ENCODE assay signal across 19 cellular contexts in the genomic region with DNA sequence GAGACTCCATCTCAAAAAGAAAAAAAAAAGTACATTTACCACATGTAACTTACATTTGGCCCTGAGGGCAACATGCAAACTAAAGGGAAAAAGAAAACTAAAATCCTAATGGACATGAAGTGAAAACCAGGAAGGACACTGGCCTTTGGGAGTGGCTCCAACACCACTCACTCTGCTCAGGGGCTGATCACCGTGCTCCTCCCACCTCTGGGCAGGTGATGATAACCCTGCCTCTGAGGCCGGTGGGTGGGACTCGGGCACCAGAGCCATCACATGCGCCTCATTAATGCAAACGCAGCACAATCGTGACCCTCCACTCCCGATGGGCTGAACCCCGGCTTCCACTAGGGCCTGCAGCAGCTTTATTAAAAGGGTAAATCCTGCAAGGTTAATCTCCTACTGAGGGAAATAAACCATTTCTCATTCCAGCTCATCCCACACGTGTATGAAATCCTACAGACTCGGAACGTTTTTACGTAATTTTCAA. TPM values are rescaled to one million over a fixed set of nuclear protein-coding genes. Genes with fewer than 3 reads are reported as not detected.
DNase-seq lines count a peak whose midpoint lies in the region; ATAC-seq, FAIRE-seq and TF ChIP-seq lines count a peak whose summit lies in the region.
"Had no signal": no experiment of that assay in that cellular context is flagged by ENCODE, and none has a peak within 500 bp of the region (broad histone marks: within the 10 kb centered on the region; RNA-seq: fewer than 3 reads in every experiment).

No MANE protein-coding gene starts in this region.

- WGBS in K562 (ENCODE audit: insufficient coverage, low coverage, missing lambda C conversion rate), result 57% methylated on average over 12 of the region's 12 CpGs
- WGBS in mesendoderm (ENCODE audit: extremely low coverage, insufficient coverage, low lambda C conversion rate), result 100% methylated on average over 4 of the region's 12 CpGs

- no peak for FAIRE-seq in K562 (lab: Jason Lieb, UNC)
- FAIRE-seq: A204.1, GM19239, H54 had no signal

- peaks cover 30% of the 10 kb centered on the region for H3K36me3 ChIP-seq in CD4-positive, alpha-beta memory T cell (ENCODE audit: insufficient read depth, low read length)
- H3K36me3 ChIP-seq in DOHH2 (ENCODE audit: control insufficient read depth, low read length) (peaks cover 88% of the 10 kb centered on the region), K562 (ENCODE audit: control insufficient read depth, insufficient read depth, low read length) (peaks cover 72% of the 10 kb centered on the region; the same call in 2 of the 3 replicates), mesendoderm (ENCODE audit: control insufficient read depth, insufficient read depth, low read length) (peaks cover 5% of the 10 kb centered on the region)

- H3K27ac Mint-ChIP-seq in CD4-positive, alpha-beta memory T cell, result peak overlapping the region in 4 of 7 donors; percentile 15 to 54 (median 34)
- H3K27ac Mint-ChIP-seq in activated CD4-positive, alpha-beta memory T cell treated with anti-CD3 and anti-CD28 coated beads, Interleukin-2, amount 10 ng/mL, durations not matched to agents 7 days and 5 days, result no peak overlapping the region
- H3K27ac Mint-ChIP-seq: B cell had no signal

- H3K9me1 ChIP-seq in K562 (ENCODE audit: control insufficient read depth, insufficient read depth, low read length), result no peaks in the 10 kb centered on the region

- H3K18ac ChIP-seq in mesendoderm (ENCODE audit: low read length), result no peak overlapping the region

- H2BK120ac ChIP-seq in mesendoderm (ENCODE audit: low read depth, low read length), result no peak overlapping the region

- H3K4me1 Mint-ChIP-seq in CD4-positive, alpha-beta memory T cell, result peaks cover 32 to 56% (median 42%) of the 10 kb centered on the region in 4 donors
- H3K4me1 Mint-ChIP-seq in activated CD4-positive, alpha-beta memory T cell treated with anti-CD3 and anti-CD28 coated beads, Interleukin-2, amount 10 ng/mL, durations not matched to agents 7 days and 5 days, result peaks cover 38% of the 10 kb centered on the region

- no peak overlapping the region for H2BK15ac ChIP-seq in mesendoderm (replicated peaks; ENCODE audit: low read depth)

- H4K5ac ChIP-seq in mesendoderm (ENCODE audit: low read length), result no peak overlapping the region

- H3K4me2 ChIP-seq in DOHH2 (ENCODE audit: low read length), result peak overlapping the region; percentile 91; the same call in 1 of the 2 replicates
- no peak overlapping the region for H3K4me2 ChIP-seq in K562 (ENCODE audit: insufficient read depth, low read length)
- H3K4me2 ChIP-seq in mesendoderm (ENCODE audit: low read length), result no peak overlapping the region

- peaks cover 25% of the 10 kb centered on the region for H3K79me1 ChIP-seq in mesendoderm (ENCODE audit: low read length)

- no peak for TF ChIP-seq POLR2A in K562 (conservative IDR thresholded peaks at IDR 0.05)

- H3K27me3 ChIP-seq in CD4-positive, alpha-beta memory T cell (ENCODE audit: insufficient read depth, low read length), result no peaks in the 10 kb centered on the region
- no peaks in the 10 kb centered on the region for H3K27me3 ChIP-seq in DOHH2 (ENCODE audit: control insufficient read depth, low read length)
- H3K27me3 ChIP-seq in K562 (ENCODE audit: control insufficient read depth in 2 of 2, insufficient read depth in 2 of 2, low read length in 2 of 2), result no peaks in the 10 kb centered on the region
- no peaks in the 10 kb centered on the region for H3K27me3 ChIP-seq in mesendoderm (ENCODE audit: insufficient read depth, low read length, poor library complexity)

- peaks cover 23% of the 10 kb centered on the region for H3F3A ChIP-seq in DOHH2 (ENCODE audit: control insufficient read depth, insufficient read depth)

- ATAC-seq in K562 (peak; percentile 56; the same call in 1 of the 3 replicates), GM19324 (IDR thresholded peaks at IDR 0.05; ENCODE audit: low FRiP score, unreplicated experiment) (no peak)
- ATAC-seq: HCT116 had no signal

- H3K9ac ChIP-seq in K562 (ENCODE audit: insufficient read depth in 1 of 2, low read depth in 2 of 2, low read length in 2 of 2) (peak overlapping the region in 1 of 2 experiments; percentile 80; a peak in 1 of 4 replicates), mesendoderm (ENCODE audit: low read length) (no peak overlapping the region)
- H3K9ac ChIP-seq: GM23248 had no signal

- no peak overlapping the region for H4K8ac ChIP-seq in mesendoderm (ENCODE audit: low read depth, low read length)

- CTCF ChIA-PET in CD4-positive, alpha-beta memory T cell (lab: Charles Lee; ENCODE audit: partially characterized antibody), result interaction anchor here (1.3 kb wide), 1 partner anchor 18 kb away, joined by 5 read pairs; no protein-coding TSS in a partner anchor
- CTCF ChIA-PET in K562 (lab: Yijun Ruan, JAX; ENCODE audit: low intra/inter-chr PET ratio), result no interaction called here
- CTCF ChIA-PET in activated CD4-positive, alpha-beta memory T cell treated with anti-CD3 and anti-CD28 coated beads, Interleukin-2, amount 10 ng/mL, durations not matched to agents 7 days and 5 days (lab: Charles Lee), result no interaction called here

- no peaks in the 10 kb centered on the region for H3K9me2 ChIP-seq in DOHH2 (replicated peaks; ENCODE audit: control insufficient read depth, low read length)

- no peak overlapping the region for H3K4me3 Mint-ChIP-seq in CD4-positive, alpha-beta memory T cell
- H3K4me3 Mint-ChIP-seq in activated CD4-positive, alpha-beta memory T cell treated with anti-CD3 and anti-CD28 coated beads, Interleukin-2, amount 10 ng/mL, durations not matched to agents 7 days and 5 days, result no peak overlapping the region
- H3K4me3 Mint-ChIP-seq: B cell; CD4-positive, alpha-beta T cell had no signal

- intact Hi-C loops in CD4-positive, alpha-beta memory T cell (cut with micrococcal nuclease), result no loop called here
- intact Hi-C loops in K562 (cut with micrococcal nuclease), result no loop called here

- H3K56ac ChIP-seq in mesendoderm (ENCODE audit: low read length), result no peak overlapping the region

- TF ChIP-seq CTCF in DOHH2 (IDR thresholded peaks at IDR 0.05; ENCODE audit: low read depth, low read length, poor library complexity, severe bottlenecking) (no peak), K562 (IDR thresholded peaks at IDR 0.05 in 2 of 3, conservative IDR thresholded peaks at IDR 0.05 in 1 of 3; ENCODE audit: insufficient read depth in 2 of 3, low read depth in 1 of 3, low read length in 3 of 3) (no peak)

- H3K4me3 ChIP-seq in CD4-positive, alpha-beta memory T cell (ENCODE audit: low read length in 2 of 2), result no peak overlapping the region
- no peak overlapping the region for H3K4me3 ChIP-seq in DOHH2 (ENCODE audit: low read length)
- no peak overlapping the region for H3K4me3 ChIP-seq in K562
- no peak overlapping the region for H3K4me3 ChIP-seq in mesendoderm (ENCODE audit: low read length)
- H3K4me3 ChIP-seq: GM23248 had no signal

- no peak overlapping the region for H3K23ac ChIP-seq in mesendoderm (ENCODE audit: low read length)

- no peaks in the 10 kb centered on the region for H3K9me3 ChIP-seq in CD4-positive, alpha-beta memory T cell (ENCODE audit: control insufficient read depth in 1 of 2, low read length in 2 of 2)
- H3K9me3 ChIP-seq in DOHH2 (ENCODE audit: control insufficient read depth, insufficient read depth, low read length) (no peaks in the 10 kb centered on the region), K562 (replicated peaks; ENCODE audit: control insufficient read depth, insufficient read depth, low read depth, low read length) (no peaks in the 10 kb centered on the region)
- H3K9me3 ChIP-seq: Caco-2 had no signal

- H3K4ac ChIP-seq in mesendoderm (ENCODE audit: low read depth, low read length), result no peak overlapping the region

- H3K27ac ChIP-seq in CD4-positive, alpha-beta memory T cell (ENCODE audit: low read depth, low read length), result no peak overlapping the region
- H3K27ac ChIP-seq in DOHH2 (ENCODE audit: low read depth, low read length), result peak overlapping the region; percentile 85
- H3K27ac ChIP-seq in K562 (ENCODE audit: extremely low read depth, low read depth, low read length), result no peak overlapping the region
- peak overlapping the region; percentile 30 for H3K27ac ChIP-seq in mesendoderm (ENCODE audit: low read depth, low read length)
- H3K27ac ChIP-seq: GM23248, HL-60 had no signal

- in situ Hi-C loops in K562 (cut with MboI), result no loop called here

- H2BK5ac ChIP-seq in mesendoderm (ENCODE audit: low read length), result no peak overlapping the region

- peaks cover 0 to 4% (median 0%) of the 10 kb centered on the region in 8 donors for H3K9me3 Mint-ChIP-seq in CD4-positive, alpha-beta memory T cell
- no peaks in the 10 kb centered on the region for H3K9me3 Mint-ChIP-seq in activated CD4-positive, alpha-beta memory T cell treated with anti-CD3 and anti-CD28 coated beads, Interleukin-2, amount 10 ng/mL, durations not matched to agents 7 days and 5 days
- H3K9me3 Mint-ChIP-seq: CD4-positive, alpha-beta T cell had no signal

- POLR2A ChIA-PET in CD4-positive, alpha-beta memory T cell (lab: Charles Lee; ENCODE audit: partially characterized antibody), result no interaction called here
- POLR2A ChIA-PET in K562 (lab: Yijun Ruan, JAX), result interaction anchor here (0.7 to 1.1 kb wide), 2 partner anchors 7 to 11 kb away, joined by 3 to 4 read pairs; no protein-coding TSS in a partner anchor
- POLR2A ChIA-PET in activated CD4-positive, alpha-beta memory T cell treated with anti-CD3 and anti-CD28 coated beads, Interleukin-2, amount 10 ng/mL, durations not matched to agents 7 days and 5 days (lab: Charles Lee), result no interaction called here

- H3K4me1 ChIP-seq in CD4-positive, alpha-beta memory T cell (ENCODE audit: insufficient read depth, low read length), result peaks cover 38% of the 10 kb centered on the region
- H3K4me1 ChIP-seq in DOHH2 (ENCODE audit: control insufficient read depth, low read length) (peaks cover 42% of the 10 kb centered on the region), K562 (replicated peaks in 1 of 2; ENCODE audit: control insufficient read depth in 2 of 2, insufficient read depth in 2 of 2, low read length in 2 of 2) (peaks cover 0 to 15% of the 10 kb centered on the region in 2 experiments; a peak in 4 of 5 replicates), mesendoderm (ENCODE audit: control insufficient read depth, low read depth, low read length) (no peaks in the 10 kb centered on the region)
- H3K4me1 ChIP-seq: Caco-2 had no signal

- H3K79me2 ChIP-seq in DOHH2 (ENCODE audit: control insufficient read depth, low read length) (peaks cover 99% of the 10 kb centered on the region), K562 (ENCODE audit: control insufficient read depth, insufficient read depth, low read length) (peaks cover 51% of the 10 kb centered on the region), mesendoderm (ENCODE audit: control insufficient read depth, insufficient read depth, low read length) (peaks cover 41% of the 10 kb centered on the region)

- no peak for TF ChIP-seq RAD21 in K562 (CRISPR knock-in tag; conservative IDR thresholded peaks at IDR 0.05 in 1 of 2, IDR thresholded peaks at IDR 0.05 in 1 of 2)

- H4K20me1 ChIP-seq in DOHH2 (ENCODE audit: control insufficient read depth, insufficient read depth, low read depth, low read length), result peaks cover 15% of the 10 kb centered on the region; the same call in 1 of the 2 replicates
- no peaks in the 10 kb centered on the region for H4K20me1 ChIP-seq in K562 (replicated peaks; ENCODE audit: control insufficient read depth, insufficient read depth, low read length)

- TF ChIP-seq EP300 in K562 (IDR thresholded peaks at IDR 0.05; ENCODE audit: low read length), result no peak

- no peak overlapping the region for H2AFZ ChIP-seq in K562 (ENCODE audit: low read depth, low read length)
- H2AFZ ChIP-seq: GM23248 had no signal

- no TSS peak for BruUV-seq in K562 (replicated peaks; lab: Mats Ljungman, UMichigan)

- DNase-seq in CD4-positive, alpha-beta memory T cell, result no peak
- DNase-seq in K562 (ENCODE audit: extremely low read depth in 1 of 4, low spot score in 3 of 4) (peak in 2 of 4 experiments; percentile 46 to 47), mesendoderm (no peak), RKO (ENCODE audit: low spot score) (no peak)
- DNase-seq in activated CD4-positive, alpha-beta memory T cell treated with anti-CD3 and anti-CD28 coated beads, Interleukin-2, amount 10 ng/mL, durations not matched to agents 7 days and 5 days, result no peak
- DNase-seq: C1 segment of cervical spinal cord; Caco-2; CD4-positive, alpha-beta T cell; DND-41; GF-D8; GM23248 had no signal

- no peak overlapping the region for H2AK5ac ChIP-seq in mesendoderm (ENCODE audit: low read length)

- H3K36me3 Mint-ChIP-seq in CD4-positive, alpha-beta memory T cell, result peaks cover 38 to 67% of the 10 kb centered on the region in 2 donors
- peaks cover 63% of the 10 kb centered on the region for H3K36me3 Mint-ChIP-seq in activated CD4-positive, alpha-beta memory T cell treated with anti-CD3 and anti-CD28 coated beads, Interleukin-2, amount 10 ng/mL, durations not matched to agents 7 days and 5 days (ENCODE audit: low read depth)

- H3K27me3 Mint-ChIP-seq in CD4-positive, alpha-beta memory T cell, result no peaks in the 10 kb centered on the region
- H3K27me3 Mint-ChIP-seq in activated CD4-positive, alpha-beta memory T cell treated with anti-CD3 and anti-CD28 coated beads, Interleukin-2, amount 10 ng/mL, durations not matched to agents 7 days and 5 days, result no peaks in the 10 kb centered on the region
- H3K27me3 Mint-ChIP-seq: B cell; CD4-positive, alpha-beta T cell had no signal

RNA-seq across cellular contexts. Expression of gene KLHDC4, which starts 4.7 kb away (rescaled TPM):
- total RNA-seq in CD4-positive, alpha-beta memory T cell, result 10 to 100 TPM; 82.4 to 90.0 TPM
- 10 to 100 TPM; 16.3 to 18.0 TPM for polyA plus RNA-seq in CD4-positive, alpha-beta memory T cell
- 250 and 422 TPM in 2 replicates for total RNA-seq in K562 (2011; cell fraction: chromatin; rRNA removed; ENCODE audit: low replicate concordance)
- 176 and 189 TPM in 2 replicates for total RNA-seq in K562 (2011; cell fraction: nucleolus; rRNA removed)
- total RNA-seq in K562 (2011; cell fraction: nucleoplasm; rRNA removed), result 187 and 203 TPM in 2 replicates
- total RNA-seq in K562 (2014; rRNA removed), result 52.7 and 59.4 TPM in 2 replicates
- total RNA-seq in K562 (2014; rRNA removed; fragmentation: Illumina TruSeq; extraction: Trizol), result 17.9 and 25.5 TPM in 2 replicates
- 31.8 and 32.8 TPM in 2 replicates for total RNA-seq in K562 (2015; rRNA removed; fragmentation: Illumina TruSeq; extraction: Trizol)
- 62.8 and 68.1 TPM in 2 replicates for total RNA-seq in K562 (2021)
- 23.7 and 24.9 TPM in 2 replicates for polyA plus RNA-seq in K562 (2011; rRNA removed)
- polyA plus RNA-seq in K562 (2011; cell fraction: cytosol; rRNA removed), result 17.9 and 23.5 TPM in 2 replicates
- polyA plus RNA-seq in K562 (2011; cell fraction: nucleus; rRNA removed), result 66.5 and 112 TPM in 2 replicates
- 35.3 and 39.1 TPM in 2 replicates for polyA plus RNA-seq in K562 (2012)
- 37.3 and 48.5 TPM in 2 replicates for polyA plus RNA-seq in K562 (2014; fragmentation: Illumina TruSeq; extraction: Trizol)
- polyA plus RNA-seq in K562 (2014; fragmentation: Nextera tagmentation; extraction: Ambion mirVana), result 1 to 10 TPM; 1.3 to 2.5 TPM
- 53.5 and 63.4 TPM in 2 replicates for polyA plus RNA-seq in K562 (2014; rRNA removed)
- 19.2 and 19.3 TPM in 2 replicates for polyA minus RNA-seq in K562 (2011; rRNA and poly(A)+ RNA removed)
- 18.8 and 24.5 TPM in 2 replicates for polyA minus RNA-seq in K562 (2011; cell fraction: cytosol; rRNA and poly(A)+ RNA removed)
- polyA minus RNA-seq in K562 (2011; cell fraction: nucleus; rRNA and poly(A)+ RNA removed), result 33.5 and 52.0 TPM in 2 replicates
- 25.9 TPM for polyA plus RNA-seq in mesendoderm (2013, experiment 1 of 2)
- polyA plus RNA-seq in mesendoderm (2013, experiment 2 of 2), result 24.8 TPM
- 10 to 100 TPM; 82.1 to 84.9 TPM for total RNA-seq in activated CD4-positive, alpha-beta memory T cell treated with anti-CD3 and anti-CD28 coated beads, Interleukin-2, amount 10 ng/mL, durations not matched to agents 7 days and 5 days

Comparison
In these comparisons a context has a peak if more than half of its experiments do, and no peak if none do; other contexts are left out.
1. H3K27ac ChIP-seq: peak in DOHH2 (single experiment) and mesendoderm (single experiment); none in CD4-positive, alpha-beta memory T cell (single experiment) and K562 (single experiment).